In the genomic region with DNA sequence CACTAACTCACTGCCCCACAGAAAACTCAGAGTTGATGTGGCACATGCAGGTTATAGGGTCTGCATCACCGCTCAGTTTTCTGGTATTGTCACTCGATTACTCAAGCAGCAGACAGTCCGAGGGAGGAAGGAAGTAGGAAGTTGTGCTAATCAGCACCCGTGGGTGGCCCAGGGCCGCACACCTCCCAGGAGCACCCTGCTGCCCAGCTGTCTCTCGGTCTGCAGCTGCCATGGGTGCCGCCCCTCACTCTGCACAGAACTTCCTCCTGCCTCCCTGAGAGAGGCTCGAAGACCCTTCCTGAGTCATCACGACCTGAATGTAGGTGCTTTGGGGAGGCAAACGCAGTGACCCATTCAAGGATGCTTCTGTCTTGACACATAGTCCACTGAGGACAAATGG, we compare ENCODE assay signal across 16 cellular contexts. TPM values are rescaled to one million over a fixed set of nuclear protein-coding genes. Genes with fewer than 3 reads are reported as not detected.
DNase-seq lines count a peak whose midpoint lies in the region; ATAC-seq, FAIRE-seq and TF ChIP-seq lines count a peak whose summit lies in the region.
"Had no signal": no experiment of that assay in that cellular context is flagged by ENCODE, and none has a peak within 500 bp of the region (broad histone marks: within the 10 kb centered on the region; RNA-seq: fewer than 3 reads in every experiment).

No MANE protein-coding gene starts in this region.

- H2BK15ac ChIP-seq in mesendoderm (replicated peaks; ENCODE audit: low read depth) = no peak overlapping the region

- no peak for DNase-seq in GM12892 (ENCODE audit: insufficient read length)
- peak; percentile 28 to 52 for DNase-seq in SJSA1 (ENCODE audit: low read depth in 1 of 2, low spot score in 2 of 2)
- peak; percentile 71 for DNase-seq in kidney
- DNase-seq in mesendoderm = no peak
- no peak for DNase-seq in iPS-NIHi7 (ENCODE audit: extremely low spot score)
- no peak for DNase-seq in SW 1271 (lab: John Stamatoyannopoulos, UW)
- no peak for DNase-seq in PC-3
- DNase-seq: activated CD4-positive, alpha-beta T cell treated with anti-CD3 and anti-CD28 coated beads, Interleukin-2, amount 50 U/mL, for 1 hour; IMR-90; NCI-H2171; nucleus accumbens; stimulated activated naive CD4-positive, alpha-beta T cell had no signal

- H4K8ac ChIP-seq in mesendoderm (ENCODE audit: low read depth, low read length) = no peak overlapping the region

- H3K4ac ChIP-seq in mesendoderm (ENCODE audit: low read depth, low read length) = no peak overlapping the region

- no peak overlapping the region for H4K5ac ChIP-seq in mesendoderm (ENCODE audit: low read length)

- TF ChIP-seq CTCF in kidney (IDR thresholded peaks at IDR 0.05; ENCODE audit: borderline replicate concordance, extremely low read depth, insufficient read depth) (no peak), PC-3 (conservative IDR thresholded peaks at IDR 0.05; ENCODE audit: low read depth, low read length) (no peak)

- H3K9ac ChIP-seq in BLaER1 = peak overlapping the region; percentile 31; the same call in 1 of the 2 replicates
- H3K9ac ChIP-seq in kidney (ENCODE audit: low read length in 2 of 2) = no peak overlapping the region
- no peak overlapping the region for H3K9ac ChIP-seq in mesendoderm (ENCODE audit: low read length)
- H3K9ac ChIP-seq in PC-3 (ENCODE audit: low read length) = no peak overlapping the region

- no peak overlapping the region for H3K23ac ChIP-seq in mesendoderm (ENCODE audit: low read length)

- H4K20me1 ChIP-seq in BLaER1 (no peaks in the 10 kb centered on the region), PC-3 (ENCODE audit: low read length) (no peaks in the 10 kb centered on the region)

- ATAC-seq in PC-3 = no peak
- ATAC-seq: CD8-positive, alpha-beta T cell had no signal

- CTCF ChIA-PET in PC-3 (lab: Charles Lee) = no interaction called here

- H3F3A ChIP-seq in PC-3 (ENCODE audit: low read length, unreplicated experiment) = no peaks in the 10 kb centered on the region

- H3K4me2 ChIP-seq in BLaER1 = peak overlapping the region; percentile 67
- no peak overlapping the region for H3K4me2 ChIP-seq in mesendoderm (ENCODE audit: low read length)
- no peak overlapping the region for H3K4me2 ChIP-seq in PC-3 (ENCODE audit: low read length)
- H3K4me2 ChIP-seq: GM23338 had no signal

- no peaks in the 10 kb centered on the region for H3K79me1 ChIP-seq in mesendoderm (ENCODE audit: low read length)

- FAIRE-seq in GM12892 (lab: Jason Lieb, UNC) (peak; percentile 71), kidney (lab: Jason Lieb, UNC) (no peak)

- H3K4me1 ChIP-seq in BLaER1 (peaks cover 65% of the 10 kb centered on the region), SJSA1 (replicated peaks) (peaks cover 22% of the 10 kb centered on the region), kidney (ENCODE audit: control insufficient read depth in 1 of 2, insufficient read depth in 1 of 2, low read depth in 1 of 2, low read length in 2 of 2) (no peaks in the 10 kb centered on the region), mesendoderm (ENCODE audit: control insufficient read depth, low read depth, low read length) (no peaks in the 10 kb centered on the region), PC-3 (ENCODE audit: insufficient read depth, low read length) (no peaks in the 10 kb centered on the region)

- no peak overlapping the region for H3K18ac ChIP-seq in mesendoderm (ENCODE audit: low read length)

- no peak overlapping the region for H2AFZ ChIP-seq in PC-3 (ENCODE audit: low read length)
- H2AFZ ChIP-seq: GM23338 had no signal

- whole genome bisulfite sequencing in mesendoderm (ENCODE audit: extremely low coverage, insufficient coverage, low lambda C conversion rate) = no CpG with 5 or more reads among the region's 10 CpGs

- H3K27me3 ChIP-seq in BLaER1 = no peaks in the 10 kb centered on the region
- peaks cover 8% of the 10 kb centered on the region; the same call in 1 of the 2 replicates for H3K27me3 ChIP-seq in SJSA1 (replicated peaks)
- no peaks in the 10 kb centered on the region for H3K27me3 ChIP-seq in mesendoderm (ENCODE audit: insufficient read depth, low read length, poor library complexity)
- H3K27me3 ChIP-seq in PC-3 (ENCODE audit: low read length) = peaks cover 9% of the 10 kb centered on the region; the same call in 1 of the 2 replicates

- no peaks in the 10 kb centered on the region for H3K9me2 ChIP-seq in PC-3 (replicated peaks; ENCODE audit: low read length)

- H2BK120ac ChIP-seq in mesendoderm (ENCODE audit: low read depth, low read length) = no peak overlapping the region

- POLR2A ChIA-PET in PC-3 (lab: Charles Lee; ENCODE audit: unreplicated experiment) = no interaction called here

- H3K36me3 ChIP-seq in BLaER1 = no peaks in the 10 kb centered on the region
- no peaks in the 10 kb centered on the region for H3K36me3 ChIP-seq in SJSA1
- no peaks in the 10 kb centered on the region for H3K36me3 ChIP-seq in kidney (ENCODE audit: control insufficient read depth in 1 of 2, insufficient read depth in 2 of 2, low read length in 2 of 2)
- no peaks in the 10 kb centered on the region for H3K36me3 ChIP-seq in mesendoderm (ENCODE audit: control insufficient read depth, insufficient read depth, low read length)
- H3K36me3 ChIP-seq in PC-3 (ENCODE audit: low read depth, low read length) = no peaks in the 10 kb centered on the region

- H3K27ac ChIP-seq in BLaER1 (peak overlapping the region; percentile 77), SJSA1 (no peak overlapping the region), kidney (ENCODE audit: low read depth in 2 of 2, low read length in 2 of 2) (no peak overlapping the region), mesendoderm (ENCODE audit: low read depth, low read length) (no peak overlapping the region), PC-3 (ENCODE audit: low read length) (no peak overlapping the region)

- H3K79me2 ChIP-seq in mesendoderm (ENCODE audit: control insufficient read depth, insufficient read depth, low read length) (no peaks in the 10 kb centered on the region), PC-3 (ENCODE audit: low read length) (no peaks in the 10 kb centered on the region)

- H3K9me3 ChIP-seq in BLaER1 = no peaks in the 10 kb centered on the region
- no peaks in the 10 kb centered on the region for H3K9me3 ChIP-seq in SJSA1 (replicated peaks)
- no peaks in the 10 kb centered on the region for H3K9me3 ChIP-seq in kidney (ENCODE audit: control insufficient read depth in 1 of 2, low read length in 2 of 2)
- no peaks in the 10 kb centered on the region for H3K9me3 ChIP-seq in PC-3 (ENCODE audit: low read length)

- no peak overlapping the region for H2BK5ac ChIP-seq in mesendoderm (ENCODE audit: low read length)

- H3K4me3 ChIP-seq in BLaER1 = no peak overlapping the region
- no peak overlapping the region for H3K4me3 ChIP-seq in SJSA1
- no peak overlapping the region for H3K4me3 ChIP-seq in kidney (ENCODE audit: low read length in 2 of 2)
- H3K4me3 ChIP-seq in mesendoderm (ENCODE audit: low read length) = no peak overlapping the region
- no peak overlapping the region for H3K4me3 ChIP-seq in PC-3 (ENCODE audit: low read length)
- H3K4me3 ChIP-seq: GM23338 had no signal

- BruUV-seq in PC-3 (replicated peaks; lab: Mats Ljungman, UMichigan) = no TSS peak

- H2AK5ac ChIP-seq in mesendoderm (ENCODE audit: low read length) = no peak overlapping the region

- intact Hi-C loops in kidney (cut with DNase I) = no loop called here
- intact Hi-C loops in PC-3 (cut with micrococcal nuclease) = no loop called here

- H3K56ac ChIP-seq in mesendoderm (ENCODE audit: low read length) = no peak overlapping the region

- TF ChIP-seq POLR2A in GM12892 (IDR thresholded peaks at IDR 0.05; ENCODE audit: low read depth, low read length) = no peak

RNA-seq across cellular contexts. Expression of a gene that starts 4.2 kb away (rescaled TPM):
- polyA plus RNA-seq in GM12892 (2012; ENCODE audit: missing spikeins) = not detected
- total RNA-seq in SJSA1 (2014; rRNA removed; shearing (Covaris generic)) = not detected in 2 replicates
- 22.4 TPM for total RNA-seq in kidney
- polyA plus RNA-seq in kidney (ENCODE audit: insufficient read depth, low read depth, low replicate concordance) = 10.0 TPM
- polyA plus RNA-seq in mesendoderm (2013, experiment 1 of 2) = 1.2 TPM
- polyA plus RNA-seq in mesendoderm (2013, experiment 2 of 2) = 0.78 TPM
- 2.8 and 9.1 TPM in 2 replicates for total RNA-seq in PC-3 (2014; rRNA removed)
- total RNA-seq: CD8-positive, alpha-beta T cell; fibroblast of villous mesenchyme; IMR-90 had no signal
- polyA plus RNA-seq: IMR-90 had no signal

RNA-seq across cellular contexts. Expression of a gene that starts 31.4 kb away (rescaled TPM):
- polyA plus RNA-seq in GM12892 (2012; ENCODE audit: missing spikeins) = 2.7 TPM
- not detected in 2 replicates for total RNA-seq in SJSA1 (2014; rRNA removed; shearing (Covaris generic))
- total RNA-seq in kidney (not detected), PC-3 (2014; rRNA removed) (21.1 and 22.9 TPM in 2 replicates)
- not detected for polyA plus RNA-seq in kidney (ENCODE audit: insufficient read depth, low read depth, low replicate concordance)
- polyA plus RNA-seq in mesendoderm (2013, experiment 1 of 2) = not detected
- polyA plus RNA-seq in mesendoderm (2013, experiment 2 of 2) = 0.06 TPM
- total RNA-seq: CD8-positive, alpha-beta T cell; fibroblast of villous mesenchyme; GM23338; IMR-90 had no signal
- polyA plus RNA-seq: GM23338, IMR-90 had no signal

RNA-seq across cellular contexts. Expression of a gene that starts 47.0 kb away (rescaled TPM):
- not detected for polyA plus RNA-seq in GM12892 (2012; ENCODE audit: missing spikeins)
- not detected in 2 replicates for total RNA-seq in SJSA1 (2014; rRNA removed; shearing (Covaris generic))
- not detected for total RNA-seq in kidney
- polyA plus RNA-seq in kidney (ENCODE audit: insufficient read depth, low read depth, low replicate concordance) = not detected
- not detected for polyA plus RNA-seq in mesendoderm (2013, experiment 1 of 2)
- polyA plus RNA-seq in mesendoderm (2013, experiment 2 of 2) = not detected
- total RNA-seq in PC-3 (2014; rRNA removed) = 99.2 and 111 TPM in 2 replicates
- total RNA-seq: CD8-positive, alpha-beta T cell; fibroblast of villous mesenchyme; GM23338; IMR-90 had no signal
- polyA plus RNA-seq: GM23338, IMR-90 had no signal

Comparison
In these comparisons a context has a peak if more than half of its experiments do, and no peak if none do; other contexts are left out.
1. DNase-seq: peak in SJSA1 (2 of 2) and kidney (single experiment); none in GM12892 (single experiment), mesendoderm (single experiment), iPS-NIHi7 (single experiment), SW 1271 (0 of 2) and PC-3 (single experiment).
2. RNA of a gene that starts 31.4 kb away (total RNA-seq): 21.1 to 22.9 TPM in PC-3; not detected in kidney (single experiment) and not detected in SJSA1; every median in the first group is over 10 times any median in the second.
3. RNA of a gene that starts 47.0 kb away (total RNA-seq): 99.2 to 111 TPM in PC-3; not detected in SJSA1 and not detected in kidney (single experiment); every median in the first group is over 100 times any median in the second.